In genomic region chr7:30475580-30475979, GRCh38 we compare ENCODE assay signal across 12 cellular contexts. TPM values are rescaled to one million over a fixed set of nuclear protein-coding genes. Genes with fewer than 3 reads are reported as not detected.
DNase-seq lines count a peak whose midpoint lies in the region; ATAC-seq and TF ChIP-seq lines count a peak whose summit lies in the region.
"Had no signal": no experiment of that assay in that cellular context is flagged by ENCODE, and none has a peak within 500 bp of the region (broad histone marks: within the 10 kb centered on the region; RNA-seq: fewer than 3 reads in every experiment).

No MANE protein-coding gene starts in this region.

- H3K27ac Mint-ChIP-seq in activated CD4-positive, alpha-beta T cell treated with anti-CD3 and anti-CD28 coated beads, Interleukin-2, amount 10 ng/mL, durations not matched to agents 7 days and 5 days = peak overlapping the region; percentile 9
- H3K27ac Mint-ChIP-seq in activated T-helper 1 cell treated with anti-CD3 and anti-CD28 coated beads, Interleukin-12 subunit alpha, Interleukin-12 subunit beta, Interleukin-2, Interleukin-4 antibody, amounts not matched to agents 30 ng/mL and 10 ng/mL and 1 ng/mL, durations not matched to agents 14 hours and 24 hours and 36 hours = peak overlapping the region; percentile 21
- H3K27ac Mint-ChIP-seq in stimulated activated naive B cell treated with anti-CD40 and anti-IgM and Interleukin-4, amounts not matched to agents 10 μg/mL and 1 μg/mL and 100 μg/mL, for 72 hours = peak overlapping the region; percentile 82
- H3K27ac Mint-ChIP-seq: neural progenitor cell had no signal

- CTCF ChIA-PET in activated CD4-positive, alpha-beta T cell treated with anti-CD3 and anti-CD28 coated beads, Interleukin-2, amount 10 ng/mL, durations not matched to agents 7 days and 5 days (lab: Charles Lee) = interaction anchor here (1.1 kb wide), 1 partner anchor 8 kb away, joined by 3 read pairs; no protein-coding TSS in a partner anchor

- peak; percentile 24 to 26 for ATAC-seq in stimulated activated naive B cell treated with anti-CD40 and anti-IgM and Interleukin-4, amounts not matched to agents 10 μg/mL and 1 μg/mL and 100 μg/mL, for 72 hours (replicated peaks)
- ATAC-seq in mucosa of descending colon (no peak), HG02981 (IDR thresholded peaks at IDR 0.05; ENCODE audit: unreplicated experiment) (no peak)

- H3K9me3 ChIP-seq in left ventricle myocardium inferior (replicated peaks) = no peaks in the 10 kb centered on the region
- H3K9me3 ChIP-seq in mucosa of descending colon = no peaks in the 10 kb centered on the region

- H3K4me3 Mint-ChIP-seq in activated CD4-positive, alpha-beta T cell treated with anti-CD3 and anti-CD28 coated beads, Interleukin-2, amount 10 ng/mL, durations not matched to agents 7 days and 5 days = no peak overlapping the region
- H3K4me3 Mint-ChIP-seq in activated T-helper 1 cell treated with anti-CD3 and anti-CD28 coated beads, Interleukin-12 subunit alpha, Interleukin-12 subunit beta, Interleukin-2, Interleukin-4 antibody, amounts not matched to agents 30 ng/mL and 10 ng/mL and 1 ng/mL, durations not matched to agents 14 hours and 24 hours and 36 hours = no peak overlapping the region
- H3K4me3 Mint-ChIP-seq in stimulated activated naive B cell treated with anti-CD40 and anti-IgM and Interleukin-4, amounts not matched to agents 10 μg/mL and 1 μg/mL and 100 μg/mL, for 72 hours = peak overlapping the region; percentile 17 to 59
- H3K4me3 Mint-ChIP-seq: neural progenitor cell had no signal

- DNase-seq in activated CD4-positive, alpha-beta T cell treated with anti-CD3 and anti-CD28 coated beads, Interleukin-2, amount 10 ng/mL, durations not matched to agents 7 days and 5 days = no peak
- no peak for DNase-seq in activated CD4-positive, alpha-beta T cell treated with anti-CD3 and anti-CD28 coated beads, Interleukin-2, amount 50 U/mL, for 1 hour
- no peak for DNase-seq in activated T-helper 1 cell treated with anti-CD3 and anti-CD28 coated beads, Interleukin-12 subunit alpha, Interleukin-12 subunit beta, Interleukin-2, Interleukin-4 antibody, amounts not matched to agents 30 ng/mL and 10 ng/mL and 1 ng/mL, durations not matched to agents 14 hours and 24 hours and 36 hours (ENCODE audit: low spot score)
- DNase-seq in left ventricle myocardium inferior (no peak), mucosa of descending colon (no peak), caudate nucleus (lab: John Stamatoyannopoulos, UW) (no peak)
- DNase-seq in stimulated activated naive B cell treated with anti-CD40 and anti-IgM and Interleukin-4, amounts not matched to agents 10 μg/mL and 1 μg/mL and 100 μg/mL, for 72 hours = no peak
- DNase-seq: activated CD8-positive, alpha-beta memory T cell treated with anti-CD3 and anti-CD28 coated beads for 24 hours; NCI-H146; NK-92 treated with Interleukin-12 subunit alpha and Interleukin-12 subunit beta, amount 100 ng/mL, for 24 hours had no signal

- H3K4me1 ChIP-seq in left ventricle myocardium inferior (peaks cover 90% of the 10 kb centered on the region), mucosa of descending colon (ENCODE audit: low read depth) (peaks cover 26% of the 10 kb centered on the region)

- H3K4me1 Mint-ChIP-seq in activated CD4-positive, alpha-beta T cell treated with anti-CD3 and anti-CD28 coated beads, Interleukin-2, amount 10 ng/mL, durations not matched to agents 7 days and 5 days = peaks cover 74% of the 10 kb centered on the region
- peaks cover 90% of the 10 kb centered on the region for H3K4me1 Mint-ChIP-seq in activated T-helper 1 cell treated with anti-CD3 and anti-CD28 coated beads, Interleukin-12 subunit alpha, Interleukin-12 subunit beta, Interleukin-2, Interleukin-4 antibody, amounts not matched to agents 30 ng/mL and 10 ng/mL and 1 ng/mL, durations not matched to agents 14 hours and 24 hours and 36 hours (ENCODE audit: low read depth)
- peaks cover 57 to 88% of the 10 kb centered on the region in 2 donors for H3K4me1 Mint-ChIP-seq in stimulated activated naive B cell treated with anti-CD40 and anti-IgM and Interleukin-4, amounts not matched to agents 10 μg/mL and 1 μg/mL and 100 μg/mL, for 72 hours

- H3K27ac ChIP-seq in left ventricle myocardium inferior (replicated peaks) = peak overlapping the region; percentile 98
- no peak overlapping the region for H3K27ac ChIP-seq in caudate nucleus (ENCODE audit: low read depth, low read length)
- H3K27ac ChIP-seq: neural progenitor cell had no signal

- H3K36me3 ChIP-seq in left ventricle myocardium inferior (no peaks in the 10 kb centered on the region), mucosa of descending colon (ENCODE audit: low read depth) (no peaks in the 10 kb centered on the region)
- H3K36me3 ChIP-seq: neural progenitor cell had no signal

- no peaks in the 10 kb centered on the region for H3K27me3 ChIP-seq in left ventricle myocardium inferior (ENCODE audit: low read depth)

- H3K27me3 Mint-ChIP-seq in activated CD4-positive, alpha-beta T cell treated with anti-CD3 and anti-CD28 coated beads, Interleukin-2, amount 10 ng/mL, durations not matched to agents 7 days and 5 days = no peaks in the 10 kb centered on the region
- no peaks in the 10 kb centered on the region for H3K27me3 Mint-ChIP-seq in activated T-helper 1 cell treated with anti-CD3 and anti-CD28 coated beads, Interleukin-12 subunit alpha, Interleukin-12 subunit beta, Interleukin-2, Interleukin-4 antibody, amounts not matched to agents 30 ng/mL and 10 ng/mL and 1 ng/mL, durations not matched to agents 14 hours and 24 hours and 36 hours (ENCODE audit: insufficient read depth)
- no peaks in the 10 kb centered on the region for H3K27me3 Mint-ChIP-seq in stimulated activated naive B cell treated with anti-CD40 and anti-IgM and Interleukin-4, amounts not matched to agents 10 μg/mL and 1 μg/mL and 100 μg/mL, for 72 hours

- POLR2A ChIA-PET in activated CD4-positive, alpha-beta T cell treated with anti-CD3 and anti-CD28 coated beads, Interleukin-2, amount 10 ng/mL, durations not matched to agents 7 days and 5 days (lab: Charles Lee) = no interaction called here

- H3K9me3 Mint-ChIP-seq in activated CD4-positive, alpha-beta T cell treated with anti-CD3 and anti-CD28 coated beads, Interleukin-2, amount 10 ng/mL, durations not matched to agents 7 days and 5 days = peaks cover 5% of the 10 kb centered on the region
- H3K9me3 Mint-ChIP-seq in activated T-helper 1 cell treated with anti-CD3 and anti-CD28 coated beads, Interleukin-12 subunit alpha, Interleukin-12 subunit beta, Interleukin-2, Interleukin-4 antibody, amounts not matched to agents 30 ng/mL and 10 ng/mL and 1 ng/mL, durations not matched to agents 14 hours and 24 hours and 36 hours = no peaks in the 10 kb centered on the region
- H3K9me3 Mint-ChIP-seq in stimulated activated naive B cell treated with anti-CD40 and anti-IgM and Interleukin-4, amounts not matched to agents 10 μg/mL and 1 μg/mL and 100 μg/mL, for 72 hours = no peaks in the 10 kb centered on the region

- H3K4me3 ChIP-seq in left ventricle myocardium inferior = no peak overlapping the region
- H3K4me3 ChIP-seq in mucosa of descending colon = no peak overlapping the region
- H3K4me3 ChIP-seq: neural progenitor cell had no signal

- peaks cover 44% of the 10 kb centered on the region for H3K36me3 Mint-ChIP-seq in activated CD4-positive, alpha-beta T cell treated with anti-CD3 and anti-CD28 coated beads, Interleukin-2, amount 10 ng/mL, durations not matched to agents 7 days and 5 days (ENCODE audit: low read depth)
- H3K36me3 Mint-ChIP-seq in activated T-helper 1 cell treated with anti-CD3 and anti-CD28 coated beads, Interleukin-12 subunit alpha, Interleukin-12 subunit beta, Interleukin-2, Interleukin-4 antibody, amounts not matched to agents 30 ng/mL and 10 ng/mL and 1 ng/mL, durations not matched to agents 14 hours and 24 hours and 36 hours (ENCODE audit: low read depth) = peaks cover 21% of the 10 kb centered on the region
- peaks cover 21 to 28% of the 10 kb centered on the region in 2 donors for H3K36me3 Mint-ChIP-seq in stimulated activated naive B cell treated with anti-CD40 and anti-IgM and Interleukin-4, amounts not matched to agents 10 μg/mL and 1 μg/mL and 100 μg/mL, for 72 hours
- H3K36me3 Mint-ChIP-seq: neural progenitor cell had no signal

- no peak for TF ChIP-seq CTCF in left ventricle myocardium inferior (IDR thresholded peaks at IDR 0.05; ENCODE audit: borderline replicate concordance)
- TF ChIP-seq CTCF in mucosa of descending colon (IDR thresholded peaks at IDR 0.05) = no peak

- intact Hi-C loops in activated T-helper 1 cell treated with anti-CD3 and anti-CD28 coated beads, Interleukin-12 subunit alpha, Interleukin-12 subunit beta, Interleukin-2, Interleukin-4 antibody, amounts not matched to agents 30 ng/mL and 10 ng/mL and 1 ng/mL, durations not matched to agents 14 hours and 24 hours and 36 hours (cut with micrococcal nuclease) = no loop called here
- intact Hi-C loops in left ventricle myocardium inferior (cut with micrococcal nuclease) = no loop called here
- intact Hi-C loops in mucosa of descending colon (cut with DNase I, micrococcal nuclease) = no loop called here

RNA-seq across cellular contexts. Expression of gene NOD1, which starts 3.0 kb away (rescaled TPM):
- 10 to 100 TPM; 17.0 to 21.1 TPM for total RNA-seq in activated CD4-positive, alpha-beta T cell treated with anti-CD3 and anti-CD28 coated beads, Interleukin-2, amount 10 ng/mL, durations not matched to agents 7 days and 5 days
- 9.1 and 13.1 TPM in 2 replicates for total RNA-seq in activated T-helper 1 cell treated with anti-CD3 and anti-CD28 coated beads, Interleukin-12 subunit alpha, Interleukin-12 subunit beta, Interleukin-2, Interleukin-4 antibody, amounts not matched to agents 30 ng/mL and 10 ng/mL and 1 ng/mL, durations not matched to agents 14 hours and 24 hours and 36 hours
- total RNA-seq in left ventricle myocardium inferior (7.0 TPM), mucosa of descending colon (10 to 100 TPM; 13.2 to 14.4 (median 13.2) TPM)

RNA-seq across cellular contexts. Expression of gene GGCT, which starts 29.0 kb away (rescaled TPM):
- 10 to 100 TPM; 39.9 to 42.6 TPM for total RNA-seq in activated CD4-positive, alpha-beta T cell treated with anti-CD3 and anti-CD28 coated beads, Interleukin-2, amount 10 ng/mL, durations not matched to agents 7 days and 5 days
- 75.4 and 79.0 TPM in 2 replicates for total RNA-seq in activated T-helper 1 cell treated with anti-CD3 and anti-CD28 coated beads, Interleukin-12 subunit alpha, Interleukin-12 subunit beta, Interleukin-2, Interleukin-4 antibody, amounts not matched to agents 30 ng/mL and 10 ng/mL and 1 ng/mL, durations not matched to agents 14 hours and 24 hours and 36 hours
- total RNA-seq in left ventricle myocardium inferior (18.9 TPM), mucosa of descending colon (10 to 100 TPM; 29.9 to 50.2 (median 32.8) TPM)

Comparison
In these comparisons a context has a peak if more than half of its experiments do, and no peak if none do; other contexts are left out.
1. H3K27ac Mint-ChIP-seq: peak in every context shown above with its lines; median percentile 82 in stimulated activated naive B cell treated with anti-CD40 and anti-IgM and Interleukin-4, amounts not matched to agents 10 μg/mL and 1 μg/mL and 100 μg/mL, for 72 hours; 21 in activated T-helper 1 cell treated with anti-CD3 and anti-CD28 coated beads, Interleukin-12 subunit alpha, Interleukin-12 subunit beta, Interleukin-2, Interleukin-4 antibody, amounts not matched to agents 30 ng/mL and 10 ng/mL and 1 ng/mL, durations not matched to agents 14 hours and 24 hours and 36 hours; 9 in activated CD4-positive, alpha-beta T cell treated with anti-CD3 and anti-CD28 coated beads, Interleukin-2, amount 10 ng/mL, durations not matched to agents 7 days and 5 days.
2. H3K4me3 Mint-ChIP-seq: peak in stimulated activated naive B cell treated with anti-CD40 and anti-IgM and Interleukin-4, amounts not matched to agents 10 μg/mL and 1 μg/mL and 100 μg/mL, for 72 hours (2 of 2); none in activated CD4-positive, alpha-beta T cell treated with anti-CD3 and anti-CD28 coated beads, Interleukin-2, amount 10 ng/mL, durations not matched to agents 7 days and 5 days (single experiment) and activated T-helper 1 cell treated with anti-CD3 and anti-CD28 coated beads, Interleukin-12 subunit alpha, Interleukin-12 subunit beta, Interleukin-2, Interleukin-4 antibody, amounts not matched to agents 30 ng/mL and 10 ng/mL and 1 ng/mL, durations not matched to agents 14 hours and 24 hours and 36 hours (single experiment).
3. ATAC-seq: peak in stimulated activated naive B cell treated with anti-CD40 and anti-IgM and Interleukin-4, amounts not matched to agents 10 μg/mL and 1 μg/mL and 100 μg/mL, for 72 hours (2 of 2); none in mucosa of descending colon (single experiment) and HG02981 (single experiment).